In the genomic region with DNA sequence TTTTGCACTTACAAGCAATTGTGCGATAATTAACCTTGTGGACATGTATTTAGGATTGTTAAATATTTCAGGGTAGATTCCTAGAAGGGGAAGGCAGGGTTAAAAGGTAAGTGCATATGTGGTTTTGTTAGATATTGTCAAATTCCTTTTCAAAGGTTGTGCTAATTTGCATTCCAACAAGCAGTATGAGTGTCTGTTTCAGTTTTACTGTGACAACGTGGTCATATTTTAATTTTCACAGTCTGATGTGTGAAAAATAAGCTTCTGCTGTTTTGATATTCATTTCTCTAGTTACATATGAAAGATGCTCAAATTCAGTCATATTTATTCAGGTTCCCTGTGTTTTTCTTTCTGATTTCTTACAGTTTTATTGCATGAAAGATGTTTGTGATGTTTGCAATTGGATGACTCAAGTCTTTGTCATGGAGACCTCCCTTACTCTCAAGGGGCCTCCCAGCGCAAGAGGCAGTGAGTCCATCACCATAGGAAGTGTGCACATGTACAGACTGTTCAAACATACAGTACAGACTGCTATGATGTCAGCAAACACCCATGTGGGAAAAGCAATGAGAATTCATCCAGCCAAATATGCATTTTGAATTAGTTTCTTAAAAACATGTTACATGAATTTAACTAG, we compare ENCODE assay signal across 11 cellular contexts.
A peak's percentile ranks its signal among the peaks of the same experiment; 100 is the strongest.
DNase-seq lines count a peak whose midpoint lies in the region; ATAC-seq and TF ChIP-seq lines count a peak whose summit lies in the region.
"Had no signal": no experiment of that assay in that cellular context is flagged by ENCODE, and none has a peak within 500 bp of the region (broad histone marks: within the 10 kb centered on the region; RNA-seq: fewer than 3 reads in every experiment).

No MANE protein-coding gene starts in this region.

- no peak overlapping the region for H3K14ac ChIP-seq in mesenchymal stem cell (ENCODE audit: low read length in 2 of 2)

- no peaks in the 10 kb centered on the region for H3K79me1 ChIP-seq in mesenchymal stem cell (replicated peaks; ENCODE audit: low read length, poor library complexity, severe bottlenecking)

- H2AFZ ChIP-seq in mesenchymal stem cell (ENCODE audit: low read depth, low read length) = no peak overlapping the region

- H2BK15ac ChIP-seq in mesenchymal stem cell (ENCODE audit: low read depth, poor library complexity, severe bottlenecking) = no peak overlapping the region

- H3K4me2 ChIP-seq in mesenchymal stem cell (ENCODE audit: low read length, poor library complexity, severe bottlenecking) = no peak overlapping the region

- WGBS in mesenchymal stem cell = 58% methylated on average over 3 of the region's 3 CpGs

- no peaks in the 10 kb centered on the region for H3K36me3 ChIP-seq in mesenchymal stem cell (ENCODE audit: control insufficient read depth in 1 of 2, insufficient read depth in 2 of 2, low read depth in 1 of 2, low read length in 2 of 2)
- no peaks in the 10 kb centered on the region for H3K36me3 ChIP-seq in vagina

- H4K91ac ChIP-seq in mesenchymal stem cell (ENCODE audit: low read length) = no peak overlapping the region

- H3K23ac ChIP-seq in mesenchymal stem cell (ENCODE audit: low read length in 2 of 2) = no peak overlapping the region

- no peak overlapping the region for H3K4me3 ChIP-seq in mesenchymal stem cell (ENCODE audit: insufficient read depth in 1 of 2, low read depth in 1 of 2, low read length in 2 of 2)
- no peak overlapping the region for H3K4me3 ChIP-seq in vagina

- H3K4me1 ChIP-seq in mesenchymal stem cell (ENCODE audit: control insufficient read depth, insufficient read depth, low read depth, low read length) (no peaks in the 10 kb centered on the region), vagina (no peaks in the 10 kb centered on the region)

- ATAC-seq in GM21619 (IDR thresholded peaks at IDR 0.05; ENCODE audit: unreplicated experiment) (peak; percentile 88), HG03460 (IDR thresholded peaks at IDR 0.05; ENCODE audit: unreplicated experiment) (peak; percentile 75), esophagus mucosa (no peak)

- peak; percentile 14 to 31 for DNase-seq in NCI-H526 (lab: John Stamatoyannopoulos, UW)
- DNase-seq in NCI-H526 treated with DMSO at 0.1 percent for 48 hours (lab: John Stamatoyannopoulos, UW) = no peak
- DNase-seq in mesenchymal stem cell = no peak
- DNase-seq in vagina (ENCODE audit: extremely low spot score in 2 of 2) = no peak
- DNase-seq in cardiac septum (ENCODE audit: low spot score) = no peak
- DNase-seq: activated naive CD4-positive, alpha-beta T cell; left cardiac atrium had no signal

- H2BK120ac ChIP-seq in mesenchymal stem cell (ENCODE audit: low read depth, low read length) = no peak overlapping the region

- H3K27ac ChIP-seq in mesenchymal stem cell (ENCODE audit: low read length, poor library complexity, severe bottlenecking) = no peak overlapping the region
- no peak overlapping the region for H3K27ac ChIP-seq in vagina
- H3K27ac ChIP-seq: epithelial cell of prostate had no signal

- no peak overlapping the region for H2BK5ac ChIP-seq in mesenchymal stem cell (ENCODE audit: low read depth, low read length, poor library complexity, severe bottlenecking)

- H2BK12ac ChIP-seq in mesenchymal stem cell (ENCODE audit: low read length in 2 of 2) = no peak overlapping the region

- no peaks in the 10 kb centered on the region for H3K27me3 ChIP-seq in mesenchymal stem cell (ENCODE audit: control insufficient read depth in 1 of 2, insufficient read depth in 1 of 2, low read length in 2 of 2)
- H3K27me3 ChIP-seq in vagina = no peaks in the 10 kb centered on the region

- TF ChIP-seq CTCF in vagina (IDR thresholded peaks at IDR 0.05) = no peak

- H3K9me3 ChIP-seq in mesenchymal stem cell (ENCODE audit: control insufficient read depth, low read length) (no peaks in the 10 kb centered on the region), vagina (no peaks in the 10 kb centered on the region)

- no peak overlapping the region for H2AK5ac ChIP-seq in mesenchymal stem cell (ENCODE audit: low read length, severe bottlenecking)

- H3K4ac ChIP-seq in mesenchymal stem cell (ENCODE audit: low read depth in 1 of 2, low read length in 2 of 2) = no peak overlapping the region

- no peak overlapping the region for H4K8ac ChIP-seq in mesenchymal stem cell (ENCODE audit: low read length)

- peak overlapping the region; percentile 28 for H3K9ac ChIP-seq in mesenchymal stem cell (ENCODE audit: low read length)

- no peak overlapping the region for H3K18ac ChIP-seq in mesenchymal stem cell (ENCODE audit: low read depth in 1 of 2, low read length in 2 of 2)

- intact Hi-C loops in vagina (cut with DNase I) (no loop called here), cardiac septum (cut with DNase I) (no loop called here)

- TF ChIP-seq POLR2A in vagina (IDR thresholded peaks at IDR 0.05) = no peak

Comparison
In these comparisons a context has a peak if more than half of its experiments do, and no peak if none do; other contexts are left out.
1. DNase-seq: peak in NCI-H526 (2 of 2); none in NCI-H526 treated with DMSO at 0.1 percent for 48 hours (single experiment), mesenchymal stem cell (single experiment), vagina (0 of 2) and cardiac septum (single experiment).